8 cellular contexts compared by ENCODE assay signal in genomic region chr12:114684098-114684869, GRCh38. TPM values are rescaled to one million over a fixed set of nuclear protein-coding genes. Genes with fewer than 3 reads are reported as not detected.
A peak's percentile ranks its signal among the peaks of the same experiment; 100 is the strongest.
DNase-seq lines count a peak whose midpoint lies in the region; ATAC-seq, FAIRE-seq and TF ChIP-seq lines count a peak whose summit lies in the region.

Gene TBX3 (minus strand): TSS chr12:114684175. CDS start chr12:114683200, 975 bp downstream.

- H3K27me3 ChIP-seq in smooth muscle cell (ENCODE audit: low read depth), result no peaks in the 10 kb centered on the region

- no peak within 1 kb of the TSS for H3K4me3 ChIP-seq in GM12864 (ENCODE audit: low read depth, low read length)
- H3K4me3 ChIP-seq in coronary artery, result peak within 1 kb of the TSS; percentile 77
- peak within 1 kb of the TSS; percentile 62 to 78 for H3K4me3 ChIP-seq in kidney (ENCODE audit: low read length in 2 of 2)
- H3K4me3 ChIP-seq in smooth muscle cell, result peak within 1 kb of the TSS; percentile 88

- DNase-seq in GM12864 (ENCODE audit: low read depth), result peak; percentile 4
- peak; percentile 52 for DNase-seq in NCI-H146 (lab: John Stamatoyannopoulos, UW)
- peak; percentile 93 for DNase-seq in coronary artery (ENCODE audit: low spot score)
- peak; percentile 97 for DNase-seq in kidney
- DNase-seq in smooth muscle cell (lab: John Stamatoyannopoulos, UW; ENCODE audit: unreplicated experiment), result peak; percentile 85

- H3K9me3 ChIP-seq in kidney (ENCODE audit: control insufficient read depth in 1 of 2, low read length in 2 of 2) (no peaks in the 10 kb centered on the region), smooth muscle cell (replicated peaks; ENCODE audit: low read depth) (no peaks in the 10 kb centered on the region)

- H3K4me1 ChIP-seq in kidney (ENCODE audit: control insufficient read depth in 1 of 2, insufficient read depth in 1 of 2, low read depth in 1 of 2, low read length in 2 of 2) (peaks cover 0 to 5% of the 10 kb centered on the region in 2 donors), smooth muscle cell (ENCODE audit: low read depth) (peaks cover 37% of the 10 kb centered on the region)

- H4K20me1 ChIP-seq in smooth muscle cell (ENCODE audit: low read depth), result peaks cover 46% of the 10 kb centered on the region

- H3K36me3 ChIP-seq in kidney (ENCODE audit: control insufficient read depth in 1 of 2, insufficient read depth in 2 of 2, low read length in 2 of 2) (no peaks in the 10 kb centered on the region), smooth muscle cell (ENCODE audit: low read depth) (no peaks in the 10 kb centered on the region)

- H3K27ac ChIP-seq in VCaP, result peak within 1 kb of the TSS; percentile 97
- peak within 1 kb of the TSS; percentile 71 to 84 for H3K27ac ChIP-seq in coronary artery
- H3K27ac ChIP-seq in kidney (ENCODE audit: low read depth in 2 of 2, low read length in 2 of 2), result peak within 1 kb of the TSS; percentile 68 to 85
- H3K27ac ChIP-seq in smooth muscle cell (ENCODE audit: low read depth), result peak within 1 kb of the TSS; percentile 99

- no peak for FAIRE-seq in kidney (lab: Jason Lieb, UNC)

- no peak for ATAC-seq in GM18505 (IDR thresholded peaks at IDR 0.05; ENCODE audit: unreplicated experiment)
- ATAC-seq in HG02763 (IDR thresholded peaks at IDR 0.05; ENCODE audit: unreplicated experiment), result no peak

- TF ChIP-seq CTCF in GM12864 (IDR thresholded peaks at IDR 0.05; ENCODE audit: low read depth, low read length, missing control alignments), result peak; percentile 34
- TF ChIP-seq CTCF in VCaP (conservative IDR thresholded peaks at IDR 0.05), result peak; percentile 74
- peak; percentile 16 for TF ChIP-seq CTCF in coronary artery (IDR thresholded peaks at IDR 0.05)
- TF ChIP-seq CTCF in kidney (IDR thresholded peaks at IDR 0.05; ENCODE audit: borderline replicate concordance, extremely low read depth, insufficient read depth), result peak; percentile 22
- peak; percentile 57 for TF ChIP-seq CTCF in smooth muscle cell (IDR thresholded peaks at IDR 0.05; ENCODE audit: borderline replicate concordance, insufficient read depth, poor library complexity, severe bottlenecking)

- under 1% methylated on average over 54 of the region's 76 CpGs for WGBS in smooth muscle cell (ENCODE audit: low lambda C conversion rate)

- peaks cover 69% of the 10 kb centered on the region for H3K79me2 ChIP-seq in smooth muscle cell (ENCODE audit: low read depth)

- H3K4me2 ChIP-seq in smooth muscle cell, result peak within 1 kb of the TSS; percentile 89

- H3K9ac ChIP-seq in kidney (ENCODE audit: low read length in 2 of 2) (peak within 1 kb of the TSS; percentile 50 to 61), smooth muscle cell (ENCODE audit: low read depth) (peak within 1 kb of the TSS; percentile 89)

- peaks cover 31% of the 10 kb centered on the region for H3F3A ChIP-seq in smooth muscle cell (ENCODE audit: low read depth)

- no peak for TF ChIP-seq POLR2A in GM18505 (IDR thresholded peaks at IDR 0.05; ENCODE audit: borderline replicate concordance, extremely low read depth, insufficient read depth, insufficient read length)

- intact Hi-C loops in kidney (cut with DNase I), result no loop called here

- H2AFZ ChIP-seq in smooth muscle cell (ENCODE audit: low read depth), result no peak within 1 kb of the TSS

RNA-seq across cellular contexts. Expression of gene TBX3, which starts in this region (rescaled TPM):
- total RNA-seq in kidney (18.0 TPM), smooth muscle cell (100 and 104 TPM in 2 replicates)
- polyA plus RNA-seq in kidney (ENCODE audit: insufficient read depth, low read depth, low replicate concordance) (10.5 TPM), smooth muscle cell (100 and 110 TPM in 2 replicates)

Comparison
In these comparisons a context has a peak if more than half of its experiments do, and no peak if none do; other contexts are left out.
1. DNase-seq: peak in every context shown above with its lines; median percentile 97 in kidney; 93 in coronary artery; 85 in smooth muscle cell; 52 in NCI-H146; 4 in GM12864.
2. CTCF ChIP-seq: peak in every context shown above with its lines; median percentile 74 in VCaP; 57 in smooth muscle cell; 34 in GM12864; 22 in kidney; 16 in coronary artery.